In the genomic region with DNA sequence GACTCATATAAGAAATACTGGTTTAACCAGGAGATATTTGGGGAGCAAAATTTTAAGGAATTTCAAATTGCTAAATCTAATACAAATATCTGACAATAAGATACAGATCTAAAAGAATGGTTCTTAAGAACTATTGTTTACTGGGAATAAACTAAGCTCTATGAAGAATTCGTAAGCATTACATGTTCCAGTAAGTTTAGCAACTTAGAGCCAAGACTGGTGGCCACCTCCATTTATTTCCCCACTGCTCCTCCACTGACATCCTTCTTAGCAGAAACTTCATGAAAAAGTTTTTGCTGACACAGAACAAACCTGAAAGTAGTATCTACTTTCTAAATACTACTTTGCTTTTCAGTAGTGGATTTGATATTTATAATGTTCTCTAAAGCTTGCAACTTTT, we compare ENCODE assay signal across 12 cellular contexts.
DNase-seq lines count a peak whose midpoint lies in the region; ATAC-seq and TF ChIP-seq lines count a peak whose summit lies in the region.
"Had no signal": no experiment of that assay in that cellular context is flagged by ENCODE, and none has a peak within 500 bp of the region (broad histone marks: within the 10 kb centered on the region; RNA-seq: fewer than 3 reads in every experiment).

No MANE protein-coding gene starts in this region.

- H3K79me2 ChIP-seq in trophoblast cell (ENCODE audit: control insufficient read depth, insufficient read depth, low read length, poor library complexity) = no peaks in the 10 kb centered on the region

- H2AFZ ChIP-seq in trophoblast cell (ENCODE audit: insufficient read depth, low read length, poor library complexity) = no peak overlapping the region

- no peak overlapping the region for H3K4ac ChIP-seq in trophoblast cell (ENCODE audit: low read depth, low read length)

- DNase-seq in AG20443 (ENCODE audit: low spot score) = peak; percentile 16
- DNase-seq in chondrocyte (ENCODE audit: low spot score) = no peak
- no peak for DNase-seq in trophoblast cell
- DNase-seq in DMS153 treated with DMSO at 0.1 percent for 48 hours (lab: John Stamatoyannopoulos, UW; ENCODE audit: unreplicated experiment) = no peak
- DNase-seq in NOMO-1 treated with DMSO at 0.1 percent for 48 hours (lab: John Stamatoyannopoulos, UW; ENCODE audit: unreplicated experiment) = no peak
- DNase-seq in central memory CD4-positive, alpha-beta T cell = no peak
- DNase-seq: activated naive CD4-positive, alpha-beta T cell; foreskin melanocyte had no signal

- peaks cover 4 to 8% of the 10 kb centered on the region in 2 experiments for H3K4me1 ChIP-seq in trophoblast cell (ENCODE audit: control insufficient read depth in 1 of 2, insufficient read depth in 2 of 2, low read length in 2 of 2)

- no peak overlapping the region for H3K18ac ChIP-seq in trophoblast cell (ENCODE audit: low read length)

- no peaks in the 10 kb centered on the region for H3K27me3 ChIP-seq in trophoblast cell (ENCODE audit: insufficient read depth, low read length)

- no peak overlapping the region for H3K27ac ChIP-seq in trophoblast cell (ENCODE audit: low read depth, low read length)

- TF ChIP-seq CTCF in chondrocyte (IDR thresholded peaks at IDR 0.05) = no peak

- peaks cover 68% of the 10 kb centered on the region for H3K4me1 Mint-ChIP-seq in chondrocyte (ENCODE audit: low read depth)

- no peak overlapping the region for H2AK5ac ChIP-seq in trophoblast cell (ENCODE audit: low read length)

- H3K9ac ChIP-seq in trophoblast cell (ENCODE audit: low read length) = no peak overlapping the region

- no peaks in the 10 kb centered on the region for H3K79me1 ChIP-seq in trophoblast cell (ENCODE audit: low read length)

- no CpG with 5 or more reads among the region's 1 CpG for WGBS in trophoblast cell (ENCODE audit: extremely low coverage, insufficient coverage, insufficient read length)

- H3K9me3 ChIP-seq in trophoblast cell (ENCODE audit: insufficient read depth, low read depth, low read length) = no peaks in the 10 kb centered on the region

- H3K9me3 Mint-ChIP-seq in chondrocyte (ENCODE audit: low read depth) = no peaks in the 10 kb centered on the region

- peaks cover 6% of the 10 kb centered on the region for H3K36me3 Mint-ChIP-seq in chondrocyte (ENCODE audit: low read depth)

- no peak overlapping the region for H3K4me3 Mint-ChIP-seq in chondrocyte (ENCODE audit: unreplicated experiment)
- H3K4me3 Mint-ChIP-seq: CD4-positive, CD25-positive, alpha-beta regulatory T cell; neural crest cell had no signal

- H2BK120ac ChIP-seq in trophoblast cell (ENCODE audit: insufficient read depth, low read length, poor library complexity) = no peak overlapping the region

- H3K27ac Mint-ChIP-seq in chondrocyte (ENCODE audit: unreplicated experiment) = peak overlapping the region; percentile 78

- H4K8ac ChIP-seq in trophoblast cell (ENCODE audit: low read depth, low read length) = no peak overlapping the region

- no peak overlapping the region for H3K4me3 ChIP-seq in trophoblast cell (ENCODE audit: low read depth, low read length)

- H3K36me3 ChIP-seq in trophoblast cell (ENCODE audit: control insufficient read depth in 1 of 2, insufficient read depth in 2 of 2, low read length in 2 of 2) = no peaks in the 10 kb centered on the region

- no peak overlapping the region for H4K91ac ChIP-seq in trophoblast cell (ENCODE audit: low read depth, low read length)

- H3K23ac ChIP-seq in trophoblast cell (ENCODE audit: low read length) = no peak overlapping the region

- no peaks in the 10 kb centered on the region for H3K27me3 Mint-ChIP-seq in chondrocyte (ENCODE audit: low read depth)
- H3K27me3 Mint-ChIP-seq: CD4-positive, CD25-positive, alpha-beta regulatory T cell had no signal

- H2BK12ac ChIP-seq in trophoblast cell (ENCODE audit: low read length) = no peak overlapping the region

- no peak overlapping the region for H3K14ac ChIP-seq in trophoblast cell (ENCODE audit: low read length)

- no peak overlapping the region for H4K12ac ChIP-seq in trophoblast cell (ENCODE audit: low read depth, low read length)

- ATAC-seq in GM19455 (IDR thresholded peaks at IDR 0.05; ENCODE audit: unreplicated experiment) = peak; percentile 78
- ATAC-seq in HG03095 (IDR thresholded peaks at IDR 0.05; ENCODE audit: unreplicated experiment) = peak; percentile 83

- no peak overlapping the region for H3K4me2 ChIP-seq in trophoblast cell (ENCODE audit: low read length)

- H2BK5ac ChIP-seq in trophoblast cell (ENCODE audit: low read depth, low read length, poor library complexity) = no peak overlapping the region
